Comparison of ENCODE assay signal across 1 cellular context in the genomic region with DNA sequence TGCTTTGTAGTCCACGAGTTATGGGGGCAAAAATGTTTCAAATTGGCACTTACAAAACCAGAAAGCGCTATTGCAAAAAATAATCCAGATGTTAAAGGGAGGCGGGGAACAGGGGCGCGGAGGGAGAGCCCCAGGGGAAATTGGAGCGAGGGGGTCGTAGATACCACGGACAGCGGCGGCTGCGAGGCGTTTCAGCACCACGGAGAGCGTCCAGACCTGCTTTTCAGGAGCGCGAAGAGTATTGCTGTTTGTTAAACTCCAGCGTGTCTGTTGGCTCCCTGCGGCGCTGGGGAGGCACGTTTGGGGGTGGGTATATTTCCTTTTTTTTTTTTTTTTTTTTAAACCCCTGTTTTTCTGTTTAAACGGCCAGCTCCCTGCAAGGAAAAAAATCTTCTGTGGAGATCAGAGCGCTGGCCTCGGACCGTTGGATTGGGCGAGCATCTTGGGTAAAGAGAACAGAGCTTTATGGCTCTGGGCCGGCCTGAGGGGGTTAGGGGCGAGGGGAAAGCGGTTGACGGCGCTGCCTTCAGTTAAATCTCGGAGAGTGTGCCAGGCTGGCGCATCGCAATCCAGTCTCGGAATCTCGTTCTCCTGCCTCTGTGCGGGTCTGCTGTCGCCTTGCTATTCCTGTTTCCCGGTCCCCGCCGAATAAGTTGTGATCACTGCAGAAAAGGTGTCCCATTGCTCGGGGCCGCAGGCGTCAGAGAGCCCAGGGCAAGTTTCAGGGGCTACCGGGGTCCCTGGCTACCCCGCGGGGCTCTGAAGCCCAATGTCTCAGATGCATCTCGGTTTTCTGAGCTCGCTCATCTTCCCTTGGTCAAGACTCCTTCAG.
A peak's percentile ranks its signal among the peaks of the same experiment; 100 is the strongest.
TF ChIP-seq lines count a peak whose summit lies in the region.

A gene (minus strand): TSS at position 288 of the 832 bp plus-strand sequence. CDS start 302 bp downstream, outside the sequence.

TF ChIP-seq in HepG2, 621 proteins besides CTCF, POLR2A, EP300 and RAD21 (continued from another document and continues in another):
- TF ChIP-seq ZSCAN12 (CRISPR knock-in tag; IDR thresholded peaks at IDR 0.05): peak; percentile 100
- peak; percentile 98 for TF ChIP-seq ZNF775 (CRISPR knock-in tag; IDR thresholded peaks at IDR 0.05; ENCODE audit: borderline replicate concordance)
- peak; percentile 98 for TF ChIP-seq ZNF12 (CRISPR knock-in tag; IDR thresholded peaks at IDR 0.05)
- TF ChIP-seq, protein P1, sequence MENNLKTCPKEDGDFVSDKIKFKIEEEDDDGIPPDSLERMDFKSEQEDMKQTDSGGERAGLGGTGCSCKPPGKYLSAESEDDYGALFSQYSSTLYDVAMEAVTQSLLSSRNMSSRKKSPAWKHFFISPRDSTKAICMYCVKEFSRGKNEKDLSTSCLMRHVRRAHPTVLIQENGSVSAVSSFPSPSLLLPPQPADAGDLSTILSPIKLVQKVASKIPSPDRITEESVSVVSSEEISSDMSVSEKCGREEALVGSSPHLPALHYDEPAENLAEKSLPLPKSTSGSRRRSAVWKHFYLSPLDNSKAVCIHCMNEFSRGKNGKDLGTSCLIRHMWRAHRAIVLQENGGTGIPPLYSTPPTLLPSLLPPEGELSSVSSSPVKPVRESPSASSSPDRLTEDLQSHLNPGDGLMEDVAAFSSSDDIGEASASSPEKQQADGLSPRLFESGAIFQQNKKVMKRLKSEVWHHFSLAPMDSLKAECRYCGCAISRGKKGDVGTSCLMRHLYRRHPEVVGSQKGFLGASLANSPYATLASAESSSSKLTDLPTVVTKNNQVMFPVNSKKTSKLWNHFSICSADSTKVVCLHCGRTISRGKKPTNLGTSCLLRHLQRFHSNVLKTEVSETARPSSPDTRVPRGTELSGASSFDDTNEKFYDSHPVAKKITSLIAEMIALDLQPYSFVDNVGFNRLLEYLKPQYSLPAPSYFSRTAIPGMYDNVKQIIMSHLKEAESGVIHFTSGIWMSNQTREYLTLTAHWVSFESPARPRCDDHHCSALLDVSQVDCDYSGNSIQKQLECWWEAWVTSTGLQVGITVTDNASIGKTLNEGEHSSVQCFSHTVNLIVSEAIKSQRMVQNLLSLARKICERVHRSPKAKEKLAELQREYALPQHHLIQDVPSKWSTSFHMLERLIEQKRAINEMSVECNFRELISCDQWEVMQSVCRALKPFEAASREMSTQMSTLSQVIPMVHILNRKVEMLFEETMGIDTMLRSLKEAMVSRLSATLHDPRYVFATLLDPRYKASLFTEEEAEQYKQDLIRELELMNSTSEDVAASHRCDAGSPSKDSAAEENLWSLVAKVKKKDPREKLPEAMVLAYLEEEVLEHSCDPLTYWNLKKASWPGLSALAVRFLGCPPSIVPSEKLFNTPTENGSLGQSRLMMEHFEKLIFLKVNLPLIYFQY (CRISPR knock-in tag; IDR thresholded peaks at IDR 0.05; ENCODE audit: borderline replicate concordance): peak; percentile 99
- TF ChIP-seq ZNF136 (CRISPR knock-in tag; IDR thresholded peaks at IDR 0.05; ENCODE audit: low read depth): peak; percentile 96
- TF ChIP-seq ZFP62 (CRISPR knock-in tag; IDR thresholded peaks at IDR 0.05): no peak
- TF ChIP-seq, protein P2, sequence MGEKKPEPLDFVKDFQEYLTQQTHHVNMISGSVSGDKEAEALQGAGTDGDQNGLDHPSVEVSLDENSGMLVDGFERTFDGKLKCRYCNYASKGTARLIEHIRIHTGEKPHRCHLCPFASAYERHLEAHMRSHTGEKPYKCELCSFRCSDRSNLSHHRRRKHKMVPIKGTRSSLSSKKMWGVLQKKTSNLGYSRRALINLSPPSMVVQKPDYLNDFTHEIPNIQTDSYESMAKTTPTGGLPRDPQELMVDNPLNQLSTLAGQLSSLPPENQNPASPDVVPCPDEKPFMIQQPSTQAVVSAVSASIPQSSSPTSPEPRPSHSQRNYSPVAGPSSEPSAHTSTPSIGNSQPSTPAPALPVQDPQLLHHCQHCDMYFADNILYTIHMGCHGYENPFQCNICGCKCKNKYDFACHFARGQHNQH (CRISPR knock-in tag; IDR thresholded peaks at IDR 0.05): peak; percentile 100
- TF ChIP-seq SOX6 (IDR thresholded peaks at IDR 0.05): no peak
- peak; percentile 66 for TF ChIP-seq SOX6 (CRISPR knock-in tag; IDR thresholded peaks at IDR 0.05)
- TF ChIP-seq ZNF256 (CRISPR knock-in tag; conservative IDR thresholded peaks at IDR 0.05): peak; percentile 100
- TF ChIP-seq, protein P3, sequence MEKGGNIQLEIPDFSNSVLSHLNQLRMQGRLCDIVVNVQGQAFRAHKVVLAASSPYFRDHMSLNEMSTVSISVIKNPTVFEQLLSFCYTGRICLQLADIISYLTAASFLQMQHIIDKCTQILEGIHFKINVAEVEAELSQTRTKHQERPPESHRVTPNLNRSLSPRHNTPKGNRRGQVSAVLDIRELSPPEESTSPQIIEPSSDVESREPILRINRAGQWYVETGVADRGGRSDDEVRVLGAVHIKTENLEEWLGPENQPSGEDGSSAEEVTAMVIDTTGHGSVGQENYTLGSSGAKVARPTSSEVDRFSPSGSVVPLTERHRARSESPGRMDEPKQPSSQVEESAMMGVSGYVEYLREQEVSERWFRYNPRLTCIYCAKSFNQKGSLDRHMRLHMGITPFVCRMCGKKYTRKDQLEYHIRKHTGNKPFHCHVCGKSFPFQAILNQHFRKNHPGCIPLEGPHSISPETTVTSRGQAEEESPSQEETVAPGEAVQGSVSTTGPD (CRISPR knock-in tag; IDR thresholded peaks at IDR 0.05): peak; percentile 94
- TF ChIP-seq, protein P4, sequence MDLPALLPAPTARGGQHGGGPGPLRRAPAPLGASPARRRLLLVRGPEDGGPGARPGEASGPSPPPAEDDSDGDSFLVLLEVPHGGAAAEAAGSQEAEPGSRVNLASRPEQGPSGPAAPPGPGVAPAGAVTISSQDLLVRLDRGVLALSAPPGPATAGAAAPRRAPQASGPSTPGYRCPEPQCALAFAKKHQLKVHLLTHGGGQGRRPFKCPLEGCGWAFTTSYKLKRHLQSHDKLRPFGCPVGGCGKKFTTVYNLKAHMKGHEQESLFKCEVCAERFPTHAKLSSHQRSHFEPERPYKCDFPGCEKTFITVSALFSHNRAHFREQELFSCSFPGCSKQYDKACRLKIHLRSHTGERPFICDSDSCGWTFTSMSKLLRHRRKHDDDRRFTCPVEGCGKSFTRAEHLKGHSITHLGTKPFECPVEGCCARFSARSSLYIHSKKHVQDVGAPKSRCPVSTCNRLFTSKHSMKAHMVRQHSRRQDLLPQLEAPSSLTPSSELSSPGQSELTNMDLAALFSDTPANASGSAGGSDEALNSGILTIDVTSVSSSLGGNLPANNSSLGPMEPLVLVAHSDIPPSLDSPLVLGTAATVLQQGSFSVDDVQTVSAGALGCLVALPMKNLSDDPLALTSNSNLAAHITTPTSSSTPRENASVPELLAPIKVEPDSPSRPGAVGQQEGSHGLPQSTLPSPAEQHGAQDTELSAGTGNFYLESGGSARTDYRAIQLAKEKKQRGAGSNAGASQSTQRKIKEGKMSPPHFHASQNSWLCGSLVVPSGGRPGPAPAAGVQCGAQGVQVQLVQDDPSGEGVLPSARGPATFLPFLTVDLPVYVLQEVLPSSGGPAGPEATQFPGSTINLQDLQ (CRISPR knock-in tag; IDR thresholded peaks at IDR 0.05): peak; percentile 99
- peak; percentile 38; the same call in 1 of the 2 replicates for TF ChIP-seq ATF1 (CRISPR knock-in tag; IDR thresholded peaks at IDR 0.05)
- TF ChIP-seq PLRG1 (conservative IDR thresholded peaks at IDR 0.05): no peak
- TF ChIP-seq ZFY (CRISPR knock-in tag; IDR thresholded peaks at IDR 0.05): peak; percentile 84
- peak; percentile 97 for TF ChIP-seq MEIS1 (CRISPR knock-in tag; IDR thresholded peaks at IDR 0.05; ENCODE audit: borderline replicate concordance)
- peak; percentile 91; the same call in 1 of the 2 replicates for TF ChIP-seq CC2D1A (CRISPR knock-in tag; IDR thresholded peaks at IDR 0.05)
- TF ChIP-seq IKZF1 (IDR thresholded peaks at IDR 0.05): no peak
- TF ChIP-seq, protein P5, sequence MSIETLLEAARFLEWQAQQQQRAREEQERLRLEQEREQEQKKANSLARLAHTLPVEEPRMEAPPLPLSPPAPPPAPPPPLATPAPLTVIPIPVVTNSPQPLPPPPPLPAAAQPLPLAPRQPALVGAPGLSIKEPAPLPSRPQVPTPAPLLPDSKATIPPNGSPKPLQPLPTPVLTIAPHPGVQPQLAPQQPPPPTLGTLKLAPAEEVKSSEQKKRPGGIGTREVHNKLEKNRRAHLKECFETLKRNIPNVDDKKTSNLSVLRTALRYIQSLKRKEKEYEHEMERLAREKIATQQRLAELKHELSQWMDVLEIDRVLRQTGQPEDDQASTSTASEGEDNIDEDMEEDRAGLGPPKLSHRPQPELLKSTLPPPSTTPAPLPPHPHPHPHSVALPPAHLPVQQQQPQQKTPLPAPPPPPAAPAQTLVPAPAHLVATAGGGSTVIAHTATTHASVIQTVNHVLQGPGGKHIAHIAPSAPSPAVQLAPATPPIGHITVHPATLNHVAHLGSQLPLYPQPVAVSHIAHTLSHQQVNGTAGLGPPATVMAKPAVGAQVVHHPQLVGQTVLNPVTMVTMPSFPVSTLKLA (IDR thresholded peaks at IDR 0.05): no peak
- TF ChIP-seq, protein P6, sequence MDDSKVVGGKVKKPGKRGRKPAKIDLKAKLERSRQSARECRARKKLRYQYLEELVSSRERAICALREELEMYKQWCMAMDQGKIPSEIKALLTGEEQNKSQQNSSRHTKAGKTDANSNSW (CRISPR knock-in tag; IDR thresholded peaks at IDR 0.05; ENCODE audit: borderline replicate concordance): peak; percentile 99
- TF ChIP-seq ARNT (IDR thresholded peaks at IDR 0.05): no peak
- TF ChIP-seq ZNF484 (CRISPR knock-in tag; IDR thresholded peaks at IDR 0.05; ENCODE audit: borderline replicate concordance, low read depth): peak; percentile 98; the same call in 1 of the 2 replicates
- TF ChIP-seq, protein P7, sequence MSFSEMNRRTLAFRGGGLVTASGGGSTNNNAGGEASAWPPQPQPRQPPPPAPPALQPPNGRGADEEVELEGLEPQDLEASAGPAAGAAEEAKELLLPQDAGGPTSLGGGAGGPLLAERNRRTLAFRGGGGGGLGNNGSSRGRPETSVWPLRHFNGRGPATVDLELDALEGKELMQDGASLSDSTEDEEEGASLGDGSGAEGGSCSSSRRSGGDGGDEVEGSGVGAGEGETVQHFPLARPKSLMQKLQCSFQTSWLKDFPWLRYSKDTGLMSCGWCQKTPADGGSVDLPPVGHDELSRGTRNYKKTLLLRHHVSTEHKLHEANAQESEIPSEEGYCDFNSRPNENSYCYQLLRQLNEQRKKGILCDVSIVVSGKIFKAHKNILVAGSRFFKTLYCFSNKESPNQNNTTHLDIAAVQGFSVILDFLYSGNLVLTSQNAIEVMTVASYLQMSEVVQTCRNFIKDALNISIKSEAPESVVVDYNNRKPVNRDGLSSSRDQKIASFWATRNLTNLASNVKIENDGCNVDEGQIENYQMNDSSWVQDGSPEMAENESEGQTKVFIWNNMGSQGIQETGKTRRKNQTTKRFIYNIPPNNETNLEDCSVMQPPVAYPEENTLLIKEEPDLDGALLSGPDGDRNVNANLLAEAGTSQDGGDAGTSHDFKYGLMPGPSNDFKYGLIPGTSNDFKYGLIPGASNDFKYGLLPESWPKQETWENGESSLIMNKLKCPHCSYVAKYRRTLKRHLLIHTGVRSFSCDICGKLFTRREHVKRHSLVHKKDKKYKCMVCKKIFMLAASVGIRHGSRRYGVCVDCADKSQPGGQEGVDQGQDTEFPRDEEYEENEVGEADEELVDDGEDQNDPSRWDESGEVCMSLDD (CRISPR knock-in tag; IDR thresholded peaks at IDR 0.05; ENCODE audit: borderline replicate concordance): peak; percentile 99
- peak; percentile 96 for TF ChIP-seq ZSCAN25 (CRISPR knock-in tag; IDR thresholded peaks at IDR 0.05)
- TF ChIP-seq CEBPG (CRISPR knock-in tag; IDR thresholded peaks at IDR 0.05): peak; percentile 61
- TF ChIP-seq ZNF446 (CRISPR knock-in tag; IDR thresholded peaks at IDR 0.05): peak; percentile 100
- TF ChIP-seq ATF7-NPFF (CRISPR knock-in tag; IDR thresholded peaks at IDR 0.05; ENCODE audit: low read depth): peak; percentile 98
- TF ChIP-seq, protein P8, sequence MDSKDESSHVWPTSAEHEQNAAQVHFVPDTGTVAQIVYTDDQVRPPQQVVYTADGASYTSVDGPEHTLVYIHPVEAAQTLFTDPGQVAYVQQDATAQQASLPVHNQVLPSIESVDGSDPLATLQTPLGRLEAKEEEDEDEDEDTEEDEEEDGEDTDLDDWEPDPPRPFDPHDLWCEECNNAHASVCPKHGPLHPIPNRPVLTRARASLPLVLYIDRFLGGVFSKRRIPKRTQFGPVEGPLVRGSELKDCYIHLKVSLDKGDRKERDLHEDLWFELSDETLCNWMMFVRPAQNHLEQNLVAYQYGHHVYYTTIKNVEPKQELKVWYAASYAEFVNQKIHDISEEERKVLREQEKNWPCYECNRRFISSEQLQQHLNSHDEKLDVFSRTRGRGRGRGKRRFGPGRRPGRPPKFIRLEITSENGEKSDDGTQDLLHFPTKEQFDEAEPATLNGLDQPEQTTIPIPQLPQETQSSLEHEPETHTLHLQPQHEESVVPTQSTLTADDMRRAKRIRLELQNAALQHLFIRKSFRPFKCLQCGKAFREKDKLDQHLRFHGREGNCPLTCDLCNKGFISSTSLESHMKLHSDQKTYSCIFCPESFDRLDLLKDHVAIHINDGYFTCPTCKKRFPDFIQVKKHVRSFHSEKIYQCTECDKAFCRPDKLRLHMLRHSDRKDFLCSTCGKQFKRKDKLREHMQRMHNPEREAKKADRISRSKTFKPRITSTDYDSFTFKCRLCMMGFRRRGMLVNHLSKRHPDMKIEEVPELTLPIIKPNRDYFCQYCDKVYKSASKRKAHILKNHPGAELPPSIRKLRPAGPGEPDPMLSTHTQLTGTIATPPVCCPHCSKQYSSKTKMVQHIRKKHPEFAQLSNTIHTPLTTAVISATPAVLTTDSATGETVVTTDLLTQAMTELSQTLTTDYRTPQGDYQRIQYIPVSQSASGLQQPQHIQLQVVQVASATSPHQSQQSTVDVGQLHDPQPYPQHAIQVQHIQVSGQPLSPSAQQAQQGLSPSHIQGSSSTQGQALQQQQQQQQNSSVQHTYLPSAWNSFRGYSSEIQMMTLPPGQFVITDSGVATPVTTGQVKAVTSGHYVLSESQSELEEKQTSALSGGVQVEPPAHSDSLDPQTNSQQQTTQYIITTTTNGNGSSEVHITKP (CRISPR knock-in tag; IDR thresholded peaks at IDR 0.05; ENCODE audit: low read depth): peak; percentile 94
- peak; percentile 97 for TF ChIP-seq SPEN (CRISPR knock-in tag; IDR thresholded peaks at IDR 0.05; ENCODE audit: low read depth)
- TF ChIP-seq SRY (CRISPR knock-in tag; IDR thresholded peaks at IDR 0.05): peak; percentile 100
- peak; percentile 92 for TF ChIP-seq ZNF777 (CRISPR knock-in tag; IDR thresholded peaks at IDR 0.05)
- TF ChIP-seq ZNF33A (CRISPR knock-in tag; IDR thresholded peaks at IDR 0.05; ENCODE audit: borderline replicate concordance): peak; percentile 94
- TF ChIP-seq THYN1 (CRISPR knock-in tag; IDR thresholded peaks at IDR 0.05; ENCODE audit: borderline replicate concordance, low read depth): peak; percentile 87; the same call in 1 of the 2 replicates
- TF ChIP-seq, protein P9, sequence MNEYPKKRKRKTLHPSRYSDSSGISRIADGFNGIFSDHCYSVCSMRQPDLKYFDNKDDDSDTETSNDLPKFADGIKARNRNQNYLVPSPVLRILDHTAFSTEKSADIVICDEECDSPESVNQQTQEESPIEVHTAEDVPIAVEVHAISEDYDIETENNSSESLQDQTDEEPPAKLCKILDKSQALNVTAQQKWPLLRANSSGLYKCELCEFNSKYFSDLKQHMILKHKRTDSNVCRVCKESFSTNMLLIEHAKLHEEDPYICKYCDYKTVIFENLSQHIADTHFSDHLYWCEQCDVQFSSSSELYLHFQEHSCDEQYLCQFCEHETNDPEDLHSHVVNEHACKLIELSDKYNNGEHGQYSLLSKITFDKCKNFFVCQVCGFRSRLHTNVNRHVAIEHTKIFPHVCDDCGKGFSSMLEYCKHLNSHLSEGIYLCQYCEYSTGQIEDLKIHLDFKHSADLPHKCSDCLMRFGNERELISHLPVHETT (CRISPR knock-in tag; conservative IDR thresholded peaks at IDR 0.05): peak; percentile 98
- TF ChIP-seq ZKSCAN8 (CRISPR knock-in tag; IDR thresholded peaks at IDR 0.05; ENCODE audit: borderline replicate concordance): peak; percentile 98
- TF ChIP-seq ZNF224 (CRISPR knock-in tag; IDR thresholded peaks at IDR 0.05): peak; percentile 94
